In the genomic region with DNA sequence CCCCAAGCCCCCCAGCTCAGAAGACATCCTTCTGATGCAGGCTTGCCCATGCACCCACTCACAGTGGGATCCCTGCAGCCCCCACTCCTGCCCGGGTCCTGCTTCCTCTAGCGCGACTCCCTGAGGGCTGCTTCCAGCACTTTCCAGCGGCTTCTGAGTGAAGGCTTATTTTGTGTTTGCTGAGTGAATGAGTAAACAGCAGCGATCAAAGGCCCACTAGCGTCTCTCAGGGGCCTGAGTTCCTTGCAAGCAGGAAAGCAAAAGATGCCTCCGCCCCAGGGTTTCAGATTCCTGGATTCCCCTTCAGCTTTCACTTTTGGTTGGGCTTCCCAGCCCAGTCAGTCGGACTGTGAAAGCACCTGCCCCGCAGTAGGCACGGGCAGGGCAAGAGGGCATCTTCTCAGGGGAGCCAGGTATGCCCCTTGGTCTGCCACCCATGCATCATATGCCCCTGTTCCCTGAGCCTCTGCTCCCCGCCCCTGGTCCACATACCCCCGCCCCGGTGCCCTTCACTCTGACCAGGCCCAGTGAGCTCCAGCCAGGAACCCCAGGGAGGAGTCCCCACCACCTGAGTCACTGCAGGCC, we compare ENCODE assay signal across 17 cellular contexts. TPM values are rescaled to one million over a fixed set of nuclear protein-coding genes. Genes with fewer than 3 reads are reported as not detected.
DNase-seq lines count a peak whose midpoint lies in the region; ATAC-seq, FAIRE-seq and TF ChIP-seq lines count a peak whose summit lies in the region.
"Had no signal": no experiment of that assay in that cellular context is flagged by ENCODE, and none has a peak within 500 bp of the region (broad histone marks: within the 10 kb centered on the region; RNA-seq: fewer than 3 reads in every experiment).

No MANE protein-coding gene starts in this region.

- H4K20me1 ChIP-seq in PC-3 (ENCODE audit: low read length): peaks cover 15% of the 10 kb centered on the region; the same call in 1 of the 2 replicates

- peaks cover 6% of the 10 kb centered on the region for H3F3A ChIP-seq in PC-3 (ENCODE audit: low read length, unreplicated experiment)

- TF ChIP-seq CTCF in PC-3 (conservative IDR thresholded peaks at IDR 0.05; ENCODE audit: low read depth, low read length): no peak
- no peak for TF ChIP-seq CTCF in fibroblast of villous mesenchyme (IDR thresholded peaks at IDR 0.05; ENCODE audit: insufficient read depth, low read depth, low read length)
- TF ChIP-seq CTCF in pancreas (IDR thresholded peaks at IDR 0.05): no peak
- TF ChIP-seq CTCF in foreskin fibroblast (IDR thresholded peaks at IDR 0.05; ENCODE audit: low read depth, low read length): no peak

- peaks cover 9% of the 10 kb centered on the region for H3K36me3 ChIP-seq in PC-3 (ENCODE audit: low read depth, low read length)
- peaks cover 0 to 7% (median 0%) of the 10 kb centered on the region in 3 donors for H3K36me3 ChIP-seq in pancreas

- H3K4me1 ChIP-seq in PC-3 (ENCODE audit: insufficient read depth, low read length): peaks cover 22% of the 10 kb centered on the region
- no peaks in the 10 kb centered on the region for H3K4me1 ChIP-seq in pancreas
- H3K4me1 ChIP-seq: BE2C had no signal

- H3K27me3 ChIP-seq in PC-3 (ENCODE audit: low read length) (no peaks in the 10 kb centered on the region), pancreas (no peaks in the 10 kb centered on the region)
- H3K27me3 ChIP-seq: adrenal gland, BE2C, esophagus squamous epithelium had no signal

- CTCF ChIA-PET in PC-3 (lab: Charles Lee): no interaction called here

- peak overlapping the region; percentile 46 for H2AFZ ChIP-seq in PC-3 (ENCODE audit: low read length)
- H2AFZ ChIP-seq: PC-9 had no signal

- H3K4me2 ChIP-seq in PC-3 (ENCODE audit: low read length): peak overlapping the region; percentile 50
- H3K4me2 ChIP-seq: PC-9 had no signal

- BruUV-seq in PC-3 (replicated peaks; lab: Mats Ljungman, UMichigan): no TSS peak

- peaks cover 6% of the 10 kb centered on the region for H3K79me2 ChIP-seq in PC-3 (ENCODE audit: low read length)

- ATAC-seq in PC-3 (peak; percentile 37), pancreas (peak in 3 of 4 donors; percentile 18 to 64 (median 50)), GM21619 (IDR thresholded peaks at IDR 0.05; ENCODE audit: unreplicated experiment) (no peak), GM21825 (IDR thresholded peaks at IDR 0.05; ENCODE audit: unreplicated experiment) (no peak), HG02588 (IDR thresholded peaks at IDR 0.05; ENCODE audit: unreplicated experiment) (no peak)

- intact Hi-C loops in PC-3 (cut with micrococcal nuclease) (loop anchor here (2.0 kb wide), 1 partner anchor 58 kb away; the partner anchor contains the start of gene PPFIA1), pancreas (cut with DNase I) (no loop called here)

- POLR2A ChIA-PET in PC-3 (lab: Charles Lee; ENCODE audit: unreplicated experiment): no interaction called here

- no peak for FAIRE-seq in pancreas (lab: Jason Lieb, UNC)

- H3K9ac ChIP-seq in PC-3 (ENCODE audit: low read length): no peak overlapping the region

- no peaks in the 10 kb centered on the region for H3K9me2 ChIP-seq in PC-3 (replicated peaks; ENCODE audit: low read length)

- H3K4me3 ChIP-seq in PC-3 (ENCODE audit: low read length) (peak overlapping the region; percentile 29; the same call in 1 of the 2 replicates), fibroblast of villous mesenchyme (ENCODE audit: low read depth, low read length) (no peak overlapping the region), pancreas (no peak overlapping the region), foreskin fibroblast (ENCODE audit: low read depth in 1 of 2, low read length in 2 of 2) (no peak overlapping the region)
- H3K4me3 ChIP-seq: adrenal gland, PC-9 had no signal

- H3K27ac ChIP-seq in PC-3 (ENCODE audit: low read length) (no peak overlapping the region), pancreas (no peak overlapping the region)
- H3K27ac ChIP-seq: adrenal gland, esophagus squamous epithelium, PC-9 had no signal

- DNase-seq in ELF-1 (ENCODE audit: low read depth, low spot score): peak; percentile 91
- DNase-seq in PC-3: peak; percentile 50
- DNase-seq in fibroblast of villous mesenchyme (ENCODE audit: low read depth): peak; percentile 11
- DNase-seq in pancreas: peak in 1 of 6 donors; percentile 54
- no peak for DNase-seq in foreskin fibroblast
- DNase-seq: activated CD4-positive, alpha-beta T cell treated with anti-CD3 and anti-CD28 coated beads for 1 hour; adrenal gland; BE2C; DMS79 treated with DMSO at 0.1 percent for 48 hours; esophagus squamous epithelium; NCI-H1105; stimulated activated CD4-positive, alpha-beta T cell treated with anti-CD3 and anti-CD28 coated beads, Interleukin-4, amount 100 ng/mL, for 24 hours; SW 1271 had no signal

- 38 to 42% methylated on average over 12 to 13 of the region's 13 CpGs for WGBS in pancreas, 2 donors

- H3K9me3 ChIP-seq in PC-3 (ENCODE audit: low read length): no peaks in the 10 kb centered on the region
- no peaks in the 10 kb centered on the region for H3K9me3 ChIP-seq in pancreas
- H3K9me3 ChIP-seq: adrenal gland, BE2C, esophagus squamous epithelium had no signal

RNA-seq across cellular contexts. Expression of gene FADD, which starts 9.2 kb away (rescaled TPM):
- 79.5 and 93.9 TPM in 2 replicates for total RNA-seq in PC-3 (2014; rRNA removed)
- 39.0 and 49.7 TPM in 2 replicates for total RNA-seq in fibroblast of villous mesenchyme
- total RNA-seq in pancreas: 10 to 100 TPM in 1 of 6 donors, 1 to 10 TPM in 5; 5.1 to 11.6 (median 7.6) TPM
- polyA plus RNA-seq in pancreas: 1 to 10 TPM; 5.5 to 8.2 TPM

RNA-seq across cellular contexts. Expression of gene PPFIA1, which starts 58.2 kb away (rescaled TPM):
- total RNA-seq in PC-3 (2014; rRNA removed) (57.5 and 71.1 TPM in 2 replicates), fibroblast of villous mesenchyme (60.9 and 69.5 TPM in 2 replicates), pancreas (10 to 100 TPM; 14.9 to 28.7 (median 21.1) TPM)
- polyA plus RNA-seq in pancreas: 10 to 100 TPM; 18.3 to 24.9 TPM

Comparison
In these comparisons a context has a peak if more than half of its experiments do, and no peak if none do; other contexts are left out.
1. DNase-seq: peak in ELF-1 (single experiment), PC-3 (single experiment) and fibroblast of villous mesenchyme (single experiment); none in foreskin fibroblast (0 of 2).
2. ATAC-seq: peak in PC-3 (single experiment) and pancreas (3 of 4); none in GM21619 (single experiment), GM21825 (single experiment) and HG02588 (single experiment).